ENCODE assay signal across 14 cellular contexts in the genomic region with DNA sequence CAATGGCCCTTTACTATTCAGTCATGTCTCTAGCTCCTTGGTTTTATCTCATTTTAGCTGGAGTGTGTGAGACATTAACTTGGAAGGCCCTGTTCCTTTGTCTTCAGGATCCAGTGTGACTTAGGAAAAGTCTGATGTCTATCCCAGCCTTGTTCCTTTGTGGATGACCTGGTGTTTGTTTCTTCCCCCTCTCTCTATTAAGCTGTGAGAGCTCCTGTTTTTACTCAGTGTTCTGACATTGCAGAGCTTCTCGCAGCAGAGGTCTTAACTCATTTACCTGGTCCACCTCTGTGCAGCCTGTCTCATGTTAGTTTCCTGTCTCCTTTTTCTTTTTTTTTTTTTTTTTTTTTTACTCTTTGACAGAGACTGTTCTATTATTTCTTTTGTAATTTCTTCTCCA. TPM values are rescaled to one million over a fixed set of nuclear protein-coding genes. Genes with fewer than 3 reads are reported as not detected.
DNase-seq lines count a peak whose midpoint lies in the region; ATAC-seq and TF ChIP-seq lines count a peak whose summit lies in the region.
"Had no signal": no experiment of that assay in that cellular context is flagged by ENCODE, and none has a peak within 500 bp of the region (broad histone marks: within the 10 kb centered on the region; RNA-seq: fewer than 3 reads in every experiment).

No MANE protein-coding gene starts in this region.

- H3K4me3 Mint-ChIP-seq in activated CD8-positive, alpha-beta T cell treated with anti-CD3 and anti-CD28 coated beads, Interleukin-2, amount 10 ng/mL, durations not matched to agents 7 days and 5 days: peak overlapping the region; percentile 16
- H3K4me3 Mint-ChIP-seq in naive B cell: peak overlapping the region in 2 of 8 donors; percentile 28 to 29

- no peak for TF ChIP-seq CTCF in right atrium auricular region (IDR thresholded peaks at IDR 0.05)
- no peak for TF ChIP-seq CTCF in vagina (IDR thresholded peaks at IDR 0.05)

- no peak for DNase-seq in right atrium auricular region (ENCODE audit: low spot score)
- no peak for DNase-seq in left ventricle myocardium superior
- no peak for DNase-seq in activated CD8-positive, alpha-beta T cell treated with anti-CD3 and anti-CD28 coated beads, Interleukin-2, amount 10 ng/mL, durations not matched to agents 7 days and 5 days
- DNase-seq in naive B cell: no peak
- DNase-seq in vagina (ENCODE audit: extremely low spot score in 2 of 2): no peak
- no peak for DNase-seq in NCI-H510A treated with DMSO at 0.1 percent for 48 hours (lab: John Stamatoyannopoulos, UW)
- DNase-seq in NCI-H187 treated with DMSO at 0.1 percent for 48 hours (lab: John Stamatoyannopoulos, UW): no peak
- DNase-seq: activated CD4-positive, CD25-positive, alpha-beta regulatory T cell treated with anti-CD3 and anti-CD28 coated beads, Interleukin-2, amount 50 U/mL, for 72 hours; esophagus squamous epithelium; mesenchymal stem cell; NCI-H2107; ovary had no signal

- POLR2A ChIA-PET in activated CD8-positive, alpha-beta T cell treated with anti-CD3 and anti-CD28 coated beads, Interleukin-2, amount 10 ng/mL, durations not matched to agents 7 days and 5 days (lab: Charles Lee): interaction anchor here (0.6 to 1.7 kb wide), 2 partner anchors 17 to 65 kb away, joined by 4 to 5 read pairs; no protein-coding TSS in a partner anchor

- H3K9me3 Mint-ChIP-seq in activated CD8-positive, alpha-beta T cell treated with anti-CD3 and anti-CD28 coated beads, Interleukin-2, amount 10 ng/mL, durations not matched to agents 7 days and 5 days (ENCODE audit: insufficient read depth): peaks cover 3% of the 10 kb centered on the region
- peaks cover 0 to 6% (median 3%) of the 10 kb centered on the region in 7 donors for H3K9me3 Mint-ChIP-seq in naive B cell

- ATAC-seq in left ventricle myocardium superior: no peak
- ATAC-seq in activated CD8-positive, alpha-beta T cell treated with anti-CD3 and anti-CD28 coated beads, Interleukin-2, amount 10 ng/mL, durations not matched to agents 7 days and 5 days: no peak
- no peak for ATAC-seq in naive B cell (ENCODE audit: low read depth in 2 of 2)
- no peak for ATAC-seq in HG03521 (IDR thresholded peaks at IDR 0.05; ENCODE audit: unreplicated experiment)

- no peaks in the 10 kb centered on the region for H3K9me3 ChIP-seq in right atrium auricular region
- no peaks in the 10 kb centered on the region for H3K9me3 ChIP-seq in vagina
- H3K9me3 ChIP-seq: esophagus squamous epithelium, HAP-1, ovary had no signal

- intact Hi-C loops in left ventricle myocardium superior (cut with micrococcal nuclease): no loop called here
- intact Hi-C loops in vagina (cut with DNase I): loop anchor here (10.0 kb wide), 1 partner anchor 115 kb away; no protein-coding TSS in a partner anchor

- CTCF ChIA-PET in activated CD8-positive, alpha-beta T cell treated with anti-CD3 and anti-CD28 coated beads, Interleukin-2, amount 10 ng/mL, durations not matched to agents 7 days and 5 days (lab: Charles Lee): interaction anchor here (0.6 to 15.9 kb wide), 6 partner anchors 9 to 119 kb away, joined by 3 to 271 read pairs (median 6); no protein-coding TSS in a partner anchor

- H3K27ac ChIP-seq in right atrium auricular region (peak overlapping the region; percentile 90 to 96), vagina (peak overlapping the region; percentile 95)
- H3K27ac ChIP-seq: ovary had no signal

- peaks cover 85% of the 10 kb centered on the region for H3K4me1 Mint-ChIP-seq in activated CD8-positive, alpha-beta T cell treated with anti-CD3 and anti-CD28 coated beads, Interleukin-2, amount 10 ng/mL, durations not matched to agents 7 days and 5 days (ENCODE audit: low read depth)
- peaks cover 67 to 81% (median 73%) of the 10 kb centered on the region in 3 donors for H3K4me1 Mint-ChIP-seq in naive B cell

- H3K27me3 ChIP-seq in right atrium auricular region (no peaks in the 10 kb centered on the region), vagina (no peaks in the 10 kb centered on the region)
- H3K27me3 ChIP-seq: esophagus squamous epithelium, ovary had no signal

- H3K36me3 Mint-ChIP-seq in activated CD8-positive, alpha-beta T cell treated with anti-CD3 and anti-CD28 coated beads, Interleukin-2, amount 10 ng/mL, durations not matched to agents 7 days and 5 days (ENCODE audit: low read depth): peaks cover 63% of the 10 kb centered on the region
- peaks cover 7 to 13% of the 10 kb centered on the region in 2 donors for H3K36me3 Mint-ChIP-seq in naive B cell

- no peak for TF ChIP-seq POLR2A in vagina (IDR thresholded peaks at IDR 0.05)

- H3K27ac Mint-ChIP-seq in activated CD8-positive, alpha-beta T cell treated with anti-CD3 and anti-CD28 coated beads, Interleukin-2, amount 10 ng/mL, durations not matched to agents 7 days and 5 days: peak overlapping the region; percentile 76
- H3K27ac Mint-ChIP-seq in naive B cell: peak overlapping the region in 5 of 6 donors; percentile 47 to 82 (median 68)

- H3K4me3 ChIP-seq in right atrium auricular region: no peak overlapping the region
- no peak overlapping the region for H3K4me3 ChIP-seq in vagina
- H3K4me3 ChIP-seq: esophagus squamous epithelium, HAP-1, ovary had no signal

- H3K36me3 ChIP-seq in right atrium auricular region (peaks cover 26% of the 10 kb centered on the region), vagina (peaks cover 0 to 21% of the 10 kb centered on the region in 2 donors)
- H3K36me3 ChIP-seq: HAP-1, ovary had no signal

- H3K27me3 Mint-ChIP-seq in activated CD8-positive, alpha-beta T cell treated with anti-CD3 and anti-CD28 coated beads, Interleukin-2, amount 10 ng/mL, durations not matched to agents 7 days and 5 days (ENCODE audit: low read depth): no peaks in the 10 kb centered on the region
- H3K27me3 Mint-ChIP-seq in naive B cell: no peaks in the 10 kb centered on the region

- H3K4me1 ChIP-seq in right atrium auricular region (peaks cover 0 to 92% of the 10 kb centered on the region in 2 donors), vagina (peaks cover 97% of the 10 kb centered on the region)

RNA-seq across cellular contexts. Expression of a gene that starts 43.1 kb away (rescaled TPM):
- total RNA-seq in right atrium auricular region: 10 to 100 TPM; 52.8 to 54.6 TPM
- total RNA-seq in left ventricle myocardium superior: 85.3 TPM
- total RNA-seq in activated CD8-positive, alpha-beta T cell treated with anti-CD3 and anti-CD28 coated beads, Interleukin-2, amount 10 ng/mL, durations not matched to agents 7 days and 5 days: 100 to 1,000 TPM; 214 to 215 TPM
- polyA plus RNA-seq in naive B cell (ENCODE audit: low read depth in 6 of 6): 10 to 100 TPM; 16.6 to 58.8 (median 40.0) TPM
- total RNA-seq in vagina: 30.9 TPM
